Comparison of ENCODE assay signal across 10 cellular contexts in the genomic region with DNA sequence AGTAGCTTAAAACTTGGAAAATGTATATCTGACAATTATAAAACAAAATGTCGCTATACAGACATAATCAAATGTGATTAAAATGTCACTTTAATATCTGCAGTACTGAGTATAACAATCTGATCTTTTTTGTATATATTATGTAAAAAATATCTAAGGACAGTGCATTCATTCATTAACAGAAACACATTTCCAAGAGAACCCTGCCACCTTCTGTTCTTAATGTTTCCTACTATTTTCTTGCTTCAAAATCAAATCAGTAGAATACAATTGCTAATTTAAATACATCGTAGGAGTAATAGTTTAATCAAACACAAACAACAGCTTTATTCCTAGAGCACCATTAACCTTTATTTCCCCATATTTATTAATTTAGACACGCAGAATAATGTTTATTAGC.
DNase-seq lines count a peak whose midpoint lies in the region; ATAC-seq and TF ChIP-seq lines count a peak whose summit lies in the region.
"Had no signal": no experiment of that assay in that cellular context is flagged by ENCODE, and none has a peak within 500 bp of the region (broad histone marks: within the 10 kb centered on the region; RNA-seq: fewer than 3 reads in every experiment).

No MANE protein-coding gene starts in this region.

- H3K27ac Mint-ChIP-seq in Calu3 (ENCODE audit: unreplicated experiment) (no peak overlapping the region), progenitor cell of endocrine pancreas (no peak overlapping the region)

- DNase-seq in Calu3 (no peak), HT-29 (ENCODE audit: low spot score) (peak; percentile 12), astrocyte of the spinal cord (ENCODE audit: low read depth, low spot score) (peak; percentile 13), mesenchymal stem cell (peak; percentile 7), progenitor cell of endocrine pancreas (ENCODE audit: low spot score, unreplicated experiment) (no peak), MG63 (no peak), mesenteric fat pad (ENCODE audit: low spot score) (no peak)
- DNase-seq: activated CD4-positive, CD25-positive, alpha-beta regulatory T cell had no signal

- H3K4me3 ChIP-seq in astrocyte of the spinal cord (ENCODE audit: low read depth, low read length), result no peak overlapping the region
- H3K4me3 ChIP-seq in mesenchymal stem cell (ENCODE audit: insufficient read depth in 1 of 2, low read depth in 1 of 2, low read length in 2 of 2), result no peak overlapping the region
- no peak overlapping the region for H3K4me3 ChIP-seq in MG63

- no peak overlapping the region for H3K27ac ChIP-seq in mesenchymal stem cell (ENCODE audit: low read length, poor library complexity, severe bottlenecking)

- H3K27me3 ChIP-seq in mesenchymal stem cell (ENCODE audit: control insufficient read depth in 1 of 2, insufficient read depth in 1 of 2, low read length in 2 of 2), result no peaks in the 10 kb centered on the region
- no peaks in the 10 kb centered on the region for H3K27me3 ChIP-seq in MG63

- WGBS in mesenchymal stem cell, result 88% methylated on average over 1 of the region's 3 CpGs

- no peak overlapping the region for H3K14ac ChIP-seq in mesenchymal stem cell (ENCODE audit: low read length in 2 of 2)

- CTCF ChIA-PET in Calu3 (lab: Charles Lee), result no interaction called here

- no peaks in the 10 kb centered on the region for H3K36me3 ChIP-seq in mesenchymal stem cell (ENCODE audit: control insufficient read depth in 1 of 2, insufficient read depth in 2 of 2, low read depth in 1 of 2, low read length in 2 of 2)
- H3K36me3 ChIP-seq in MG63, result no peaks in the 10 kb centered on the region

- H3K4me1 Mint-ChIP-seq in Calu3 (ENCODE audit: low read depth, unreplicated experiment) (peaks cover 8% of the 10 kb centered on the region), progenitor cell of endocrine pancreas (ENCODE audit: low read depth) (no peaks in the 10 kb centered on the region)

- H3K4ac ChIP-seq in mesenchymal stem cell (ENCODE audit: low read depth in 1 of 2, low read length in 2 of 2), result no peak overlapping the region

- intact Hi-C loops in Calu3 (cut with micrococcal nuclease; ENCODE audit: unreplicated experiment), result loop anchor here (1.0 to 5.0 kb wide), 3 partner anchors 342 to 566 kb away; no protein-coding TSS in a partner anchor

- no peak overlapping the region for H3K18ac ChIP-seq in mesenchymal stem cell (ENCODE audit: low read depth in 1 of 2, low read length in 2 of 2)

- H3K4me3 Mint-ChIP-seq in Calu3 (ENCODE audit: low read depth, unreplicated experiment), result no peak overlapping the region
- H3K4me3 Mint-ChIP-seq in progenitor cell of endocrine pancreas (ENCODE audit: low read depth), result no peak overlapping the region

- no peak overlapping the region for H2BK15ac ChIP-seq in mesenchymal stem cell (ENCODE audit: low read depth, poor library complexity, severe bottlenecking)

- in situ Hi-C loops in astrocyte of the spinal cord (cut with HindIII; ENCODE audit: low sequenced_read_pairs), result no loop called here

- H2AFZ ChIP-seq in mesenchymal stem cell (ENCODE audit: low read depth, low read length), result no peak overlapping the region

- no TSS peak for BruUV-seq in Calu3 (replicated peaks; lab: Mats Ljungman, UMichigan)

- no peak overlapping the region for H4K8ac ChIP-seq in mesenchymal stem cell (ENCODE audit: low read length)

- H3K4me2 ChIP-seq in mesenchymal stem cell (ENCODE audit: low read length, poor library complexity, severe bottlenecking), result no peak overlapping the region

- no peak overlapping the region for H3K9ac ChIP-seq in mesenchymal stem cell (ENCODE audit: low read length)

- H3K79me1 ChIP-seq in mesenchymal stem cell (replicated peaks; ENCODE audit: low read length, poor library complexity, severe bottlenecking), result no peaks in the 10 kb centered on the region

- no peaks in the 10 kb centered on the region for H3K4me1 ChIP-seq in mesenchymal stem cell (ENCODE audit: control insufficient read depth, insufficient read depth, low read depth, low read length)

- H3K9me3 ChIP-seq in mesenchymal stem cell (ENCODE audit: control insufficient read depth, low read length) (no peaks in the 10 kb centered on the region), MG63 (no peaks in the 10 kb centered on the region)

- H3K27me3 Mint-ChIP-seq in Calu3 (ENCODE audit: unreplicated experiment), result no peaks in the 10 kb centered on the region
- no peaks in the 10 kb centered on the region for H3K27me3 Mint-ChIP-seq in progenitor cell of endocrine pancreas

- no peak overlapping the region for H4K91ac ChIP-seq in mesenchymal stem cell (ENCODE audit: low read length)

- H2BK120ac ChIP-seq in mesenchymal stem cell (ENCODE audit: low read depth, low read length), result no peak overlapping the region

- no peak for ATAC-seq in GM21619 (IDR thresholded peaks at IDR 0.05; ENCODE audit: unreplicated experiment)
- ATAC-seq: Panc1 had no signal

- no peak overlapping the region for H2BK12ac ChIP-seq in mesenchymal stem cell (ENCODE audit: low read length in 2 of 2)

- no peaks in the 10 kb centered on the region for H3K9me3 Mint-ChIP-seq in Calu3 (ENCODE audit: low read depth, unreplicated experiment)
- no peaks in the 10 kb centered on the region for H3K9me3 Mint-ChIP-seq in progenitor cell of endocrine pancreas (ENCODE audit: low read depth)

- H2AK5ac ChIP-seq in mesenchymal stem cell (ENCODE audit: low read length, severe bottlenecking), result no peak overlapping the region

- H3K36me3 Mint-ChIP-seq in Calu3 (ENCODE audit: insufficient read depth, unreplicated experiment) (no peaks in the 10 kb centered on the region), progenitor cell of endocrine pancreas (ENCODE audit: insufficient read depth) (no peaks in the 10 kb centered on the region)

- peak; percentile 14 for TF ChIP-seq CTCF in Calu3 (IDR thresholded peaks at IDR 0.05; ENCODE audit: unreplicated experiment)
- TF ChIP-seq CTCF in astrocyte of the spinal cord (IDR thresholded peaks at IDR 0.05; ENCODE audit: low read depth, low read length), result peak; percentile 7
- TF ChIP-seq CTCF in progenitor cell of endocrine pancreas (IDR thresholded peaks at IDR 0.05; ENCODE audit: unreplicated experiment), result no peak

- no peak overlapping the region for H3K23ac ChIP-seq in mesenchymal stem cell (ENCODE audit: low read length in 2 of 2)

- no peak overlapping the region for H2BK5ac ChIP-seq in mesenchymal stem cell (ENCODE audit: low read depth, low read length, poor library complexity, severe bottlenecking)

Comparison
In these comparisons a context has a peak if more than half of its experiments do, and no peak if none do; other contexts are left out.
1. DNase-seq: peak in HT-29 (single experiment), astrocyte of the spinal cord (single experiment) and mesenchymal stem cell (single experiment); none in Calu3 (single experiment), progenitor cell of endocrine pancreas (single experiment), MG63 (single experiment) and mesenteric fat pad (single experiment).